In the genomic region with DNA sequence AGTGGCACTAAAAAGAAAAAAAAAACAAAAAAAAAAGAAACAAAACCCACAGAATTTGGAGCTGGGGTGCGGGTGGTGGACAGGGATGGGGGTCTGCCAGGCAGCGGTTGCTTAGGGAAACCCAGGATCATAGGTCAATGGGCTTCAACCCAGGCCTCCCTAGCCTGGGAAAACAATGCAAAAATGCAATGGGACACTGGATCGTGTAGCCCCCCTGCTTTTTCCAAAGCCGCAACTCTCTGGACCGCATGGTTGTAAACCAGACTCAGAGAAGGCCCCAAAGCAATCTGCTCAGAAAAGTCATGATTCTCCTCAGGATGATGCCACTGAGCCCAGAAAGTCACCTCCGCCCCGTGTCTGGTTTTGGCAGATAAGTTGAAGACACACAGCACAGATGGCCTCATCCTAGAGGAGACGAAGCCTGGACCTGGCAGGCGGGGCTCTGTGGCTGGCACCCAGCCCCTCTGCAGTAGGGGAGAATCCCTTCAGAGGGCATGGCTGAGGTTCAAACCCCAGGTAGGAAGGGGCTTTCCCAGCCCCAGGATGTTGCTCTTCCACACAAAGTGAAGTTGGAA, we compare ENCODE assay signal across 9 cellular contexts. TPM values are rescaled to one million over a fixed set of nuclear protein-coding genes. Genes with fewer than 3 reads are reported as not detected.
DNase-seq lines count a peak whose midpoint lies in the region; ATAC-seq and TF ChIP-seq lines count a peak whose summit lies in the region.
"Had no signal": no experiment of that assay in that cellular context is flagged by ENCODE, and none has a peak within 500 bp of the region (broad histone marks: within the 10 kb centered on the region; RNA-seq: fewer than 3 reads in every experiment).

No MANE protein-coding gene starts in this region.

- ATAC-seq in left cardiac atrium (no peak), GM21619 (IDR thresholded peaks at IDR 0.05; ENCODE audit: unreplicated experiment) (no peak)

- intact Hi-C loops in left cardiac atrium (cut with DNase I) = no loop called here

- H3K36me3 ChIP-seq in SJSA1 = no peaks in the 10 kb centered on the region; the same call in 1 of the 2 replicates

- in situ Hi-C loops in GM13977 (cut with MboI; ENCODE audit: low pct_unique_long_range_greater_than_20kb, low sequenced_read_pairs, unreplicated experiment) = loop anchor here (25.0 kb wide), 1 partner anchor 285 kb away; no protein-coding TSS in a partner anchor

- peaks cover 60% of the 10 kb centered on the region for H3K4me1 Mint-ChIP-seq in mesothelial cell of epicardium

- DNase-seq in COLO829 (ENCODE audit: low spot score) = peak; percentile 33
- DNase-seq in GM13977 (ENCODE audit: low spot score) = peak; percentile 36
- DNase-seq in SJSA1 (ENCODE audit: low read depth in 1 of 2, low spot score in 2 of 2) = no peak
- DNase-seq in mesothelial cell of epicardium (ENCODE audit: low spot score in 2 of 2, unreplicated experiment in 2 of 2) = no peak
- no peak for DNase-seq in NCI-H2081 treated with DMSO at 0.1 percent for 48 hours (lab: John Stamatoyannopoulos, UW)
- no peak for DNase-seq in left cardiac atrium

- TF ChIP-seq CTCF in GM13977 (IDR thresholded peaks at IDR 0.05; ENCODE audit: extremely low read depth, insufficient read depth, missing control alignments) (no peak), mesothelial cell of epicardium (IDR thresholded peaks at IDR 0.05; ENCODE audit: unreplicated experiment) (no peak)

- H3K27me3 Mint-ChIP-seq in mesothelial cell of epicardium (ENCODE audit: low read depth) = peaks cover 74% of the 10 kb centered on the region

- H3K27ac Mint-ChIP-seq in mesothelial cell of epicardium = peak overlapping the region; percentile 95
- H3K27ac Mint-ChIP-seq: dendritic cell treated with granulocyte-macrophage colony-stimulating factor and Interleukin-4, amounts not matched to agents 40 ng/mL and 50 ng/mL, for 4 days had no signal

- no peaks in the 10 kb centered on the region for H3K9me3 Mint-ChIP-seq in mesothelial cell of epicardium
- H3K9me3 Mint-ChIP-seq: dendritic cell treated with granulocyte-macrophage colony-stimulating factor and Interleukin-4, amounts not matched to agents 40 ng/mL and 50 ng/mL, for 4 days; stimulated activated naive CD8-positive, alpha-beta T cell treated with anti-CD3 and anti-CD28 coated beads, Interleukin-15, Interleukin-2, amounts not matched to agents 100 ng/mL and 50 ng/mL, for 24 hours had no signal

- H3K4me3 ChIP-seq in SJSA1 = no peak overlapping the region

- H3K36me3 Mint-ChIP-seq in mesothelial cell of epicardium = no peaks in the 10 kb centered on the region

- peak overlapping the region; percentile 95 for H3K27ac ChIP-seq in SJSA1

- H3K27me3 ChIP-seq in SJSA1 (replicated peaks) = no peaks in the 10 kb centered on the region

- no peaks in the 10 kb centered on the region for H3K9me3 ChIP-seq in SJSA1 (replicated peaks)

- H3K4me1 ChIP-seq in SJSA1 (replicated peaks) = peaks cover 59% of the 10 kb centered on the region

- peak overlapping the region; percentile 70 for H3K4me3 Mint-ChIP-seq in mesothelial cell of epicardium

RNA-seq across cellular contexts. Expression of a gene that starts 5.1 kb away (rescaled TPM):
- 0.92 TPM in 1 of 2 replicates, not detected in the other for total RNA-seq in SJSA1 (2014; rRNA removed; shearing (Covaris generic))
- total RNA-seq in mesothelial cell of epicardium (9.7 to 11.8 TPM (median 10.7 TPM) in 3 replicates), left cardiac atrium (not detected)

RNA-seq across cellular contexts. Expression of a gene that starts 12.3 kb away (rescaled TPM):
- 4.7 and 4.9 TPM in 2 replicates for total RNA-seq in SJSA1 (2014; rRNA removed; shearing (Covaris generic))
- total RNA-seq in mesothelial cell of epicardium (5.1 to 5.9 TPM (median 5.1 TPM) in 3 replicates), left cardiac atrium (under 1 TPM; 0.15 to 0.16 TPM)

Comparison
In these comparisons a context has a peak if more than half of its experiments do, and no peak if none do; other contexts are left out.
1. DNase-seq: peak in COLO829 (single experiment) and GM13977 (single experiment); none in SJSA1 (0 of 2), mesothelial cell of epicardium (0 of 2), NCI-H2081 treated with DMSO at 0.1 percent for 48 hours (single experiment) and left cardiac atrium (single experiment).